In the genomic region with DNA sequence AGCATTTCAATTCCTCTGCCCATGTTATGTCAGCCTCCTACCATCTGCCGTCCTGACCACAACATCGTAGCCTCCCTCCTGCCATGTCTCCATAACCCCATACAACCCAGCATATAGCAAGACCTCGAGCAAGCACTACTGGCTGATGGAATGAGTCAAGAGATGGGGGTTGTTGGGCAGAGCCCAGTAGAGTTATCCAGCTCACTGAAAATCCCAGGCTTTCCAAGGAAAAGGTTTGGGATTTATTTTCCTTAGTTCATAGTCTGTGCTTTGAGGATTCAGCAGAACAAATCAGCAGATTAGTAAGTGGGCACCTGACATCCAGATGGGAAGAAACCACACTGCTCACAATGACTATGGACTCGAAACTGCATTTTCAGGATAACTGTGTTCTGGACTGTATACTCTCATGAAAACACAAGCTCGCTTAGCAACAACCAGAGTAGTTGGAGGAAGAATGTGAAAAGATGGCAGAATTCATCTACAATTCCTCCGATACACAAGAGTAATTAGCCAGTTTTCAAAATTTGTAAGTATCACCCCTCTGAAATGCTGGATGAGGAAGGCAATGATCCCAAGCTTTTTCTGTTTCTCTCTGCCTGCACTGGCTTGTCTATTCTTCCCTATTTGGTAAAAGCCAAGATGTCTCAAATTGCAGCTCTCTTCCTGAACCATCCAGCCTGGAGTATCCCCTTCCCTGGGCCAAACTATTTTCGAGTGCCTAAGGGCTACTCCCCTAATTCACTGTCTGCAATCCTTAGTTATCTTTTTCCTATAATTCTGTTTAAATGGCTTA, we compare ENCODE assay signal across 11 cellular contexts.
DNase-seq lines count a peak whose midpoint lies in the region; ATAC-seq lines count a peak whose summit lies in the region.
"Had no signal": no experiment of that assay in that cellular context is flagged by ENCODE, and none has a peak within 500 bp of the region (broad histone marks: within the 10 kb centered on the region; RNA-seq: fewer than 3 reads in every experiment).

No MANE protein-coding gene starts in this region.

- no peak for DNase-seq in activated naive CD8-positive, alpha-beta T cell treated with anti-CD3 and anti-CD28 coated beads for 36 hours
- DNase-seq in natural killer cell treated with Interleukin-12 subunit alpha and Interleukin-12 subunit beta and Interleukin-15 and Interleukin-18, amount 100 ng/mL, for 72 hours (ENCODE audit: low spot score): no peak
- DNase-seq in mesenteric fat pad (ENCODE audit: low spot score): no peak
- no peak for DNase-seq in cerebellar nuclear complex (lab: John Stamatoyannopoulos, UW)
- no peak for DNase-seq in NCI-H345 treated with DMSO at 0.1 percent for 48 hours (lab: John Stamatoyannopoulos, UW; ENCODE audit: unreplicated experiment)
- DNase-seq: activated T-cell treated with anti-CD3 and anti-CD28 coated beads, Interleukin-2, amount 50 U/mL, for 48 hours; effector CD8-positive, alpha-beta T cell; pancreas had no signal

- ATAC-seq in GM18870 (IDR thresholded peaks at IDR 0.05; ENCODE audit: unreplicated experiment): peak; percentile 12
- ATAC-seq in natural killer cell treated with Interleukin-12 subunit alpha and Interleukin-12 subunit beta and Interleukin-15 and Interleukin-18, amount 100 ng/mL, for 72 hours: no peak
- no peak for ATAC-seq in esophagus mucosa

- H3K27me3 ChIP-seq in BLaER1: no peaks in the 10 kb centered on the region
- H3K27me3 ChIP-seq: pancreas had no signal

- H3K4me3 Mint-ChIP-seq in activated naive CD8-positive, alpha-beta T cell treated with anti-CD3 and anti-CD28 coated beads for 36 hours: peak overlapping the region; percentile 5
- peak overlapping the region; percentile 77 for H3K4me3 Mint-ChIP-seq in natural killer cell treated with Interleukin-12 subunit alpha and Interleukin-12 subunit beta and Interleukin-15 and Interleukin-18, amount 100 ng/mL, for 72 hours

- no peaks in the 10 kb centered on the region for H3K36me3 ChIP-seq in BLaER1
- H3K36me3 ChIP-seq: pancreas had no signal

- no peaks in the 10 kb centered on the region for H3K36me3 Mint-ChIP-seq in activated naive CD8-positive, alpha-beta T cell treated with anti-CD3 and anti-CD28 coated beads for 36 hours
- H3K36me3 Mint-ChIP-seq in natural killer cell treated with Interleukin-12 subunit alpha and Interleukin-12 subunit beta and Interleukin-15 and Interleukin-18, amount 100 ng/mL, for 72 hours: peaks cover 5% of the 10 kb centered on the region

- H3K4me1 Mint-ChIP-seq in activated naive CD8-positive, alpha-beta T cell treated with anti-CD3 and anti-CD28 coated beads for 36 hours: peaks cover 25% of the 10 kb centered on the region
- H3K4me1 Mint-ChIP-seq in natural killer cell treated with Interleukin-12 subunit alpha and Interleukin-12 subunit beta and Interleukin-15 and Interleukin-18, amount 100 ng/mL, for 72 hours (ENCODE audit: low read depth in 2 of 2): peaks cover 22 to 28% of the 10 kb centered on the region in 2 donors

- no peaks in the 10 kb centered on the region for H4K20me1 ChIP-seq in BLaER1

- peak overlapping the region; percentile 57 for H3K27ac Mint-ChIP-seq in activated naive CD8-positive, alpha-beta T cell treated with anti-CD3 and anti-CD28 coated beads for 36 hours
- peak overlapping the region; percentile 65 to 67 for H3K27ac Mint-ChIP-seq in natural killer cell treated with Interleukin-12 subunit alpha and Interleukin-12 subunit beta and Interleukin-15 and Interleukin-18, amount 100 ng/mL, for 72 hours

- H3K4me3 ChIP-seq in BLaER1: no peak overlapping the region
- H3K4me3 ChIP-seq: pancreas had no signal

- H3K9me3 ChIP-seq in BLaER1: peaks cover 1% of the 10 kb centered on the region; the same call in 1 of the 2 replicates
- H3K9me3 ChIP-seq: pancreas had no signal

- no peaks in the 10 kb centered on the region for H3K27me3 Mint-ChIP-seq in activated naive CD8-positive, alpha-beta T cell treated with anti-CD3 and anti-CD28 coated beads for 36 hours
- peaks cover 0 to 7% of the 10 kb centered on the region in 2 donors for H3K27me3 Mint-ChIP-seq in natural killer cell treated with Interleukin-12 subunit alpha and Interleukin-12 subunit beta and Interleukin-15 and Interleukin-18, amount 100 ng/mL, for 72 hours

- peaks cover 27% of the 10 kb centered on the region for H3K4me1 ChIP-seq in BLaER1
- H3K4me1 ChIP-seq: pancreas had no signal

- H3K9me3 Mint-ChIP-seq in activated naive CD8-positive, alpha-beta T cell treated with anti-CD3 and anti-CD28 coated beads for 36 hours: no peaks in the 10 kb centered on the region
- H3K9me3 Mint-ChIP-seq in natural killer cell treated with Interleukin-12 subunit alpha and Interleukin-12 subunit beta and Interleukin-15 and Interleukin-18, amount 100 ng/mL, for 72 hours: peaks cover 3% of the 10 kb centered on the region

- H3K9ac ChIP-seq in BLaER1: no peak overlapping the region

- H3K4me2 ChIP-seq in BLaER1: peak overlapping the region; percentile 54

- H3K27ac ChIP-seq in BLaER1: no peak overlapping the region
- H3K27ac ChIP-seq: pancreas had no signal
